16 cellular contexts compared by ENCODE assay signal in genomic region chr6:126086560-126086959, GRCh38.
DNase-seq lines count a peak whose midpoint lies in the region; ATAC-seq, FAIRE-seq and TF ChIP-seq lines count a peak whose summit lies in the region.
"Had no signal": no experiment of that assay in that cellular context is flagged by ENCODE, and none has a peak within 500 bp of the region (broad histone marks: within the 10 kb centered on the region; RNA-seq: fewer than 3 reads in every experiment).

No MANE protein-coding gene starts in this region.

- H3K4me3 Mint-ChIP-seq in CD4-positive, alpha-beta memory T cell = no peak overlapping the region
- no peak overlapping the region for H3K4me3 Mint-ChIP-seq in stimulated activated naive CD8-positive, alpha-beta T cell treated with anti-CD3 and anti-CD28 coated beads, Interleukin-15, amount 100 ng/mL, for 72 hours
- H3K4me3 Mint-ChIP-seq: CD8-positive, alpha-beta T cell; T-helper 1 cell treated with Interleukin-12 subunit alpha and Interleukin-12 subunit beta and Interleukin-4 antibody, amounts not matched to agents 30 μg/mL and 1 μg/mL, for 36 hours had no signal

- no peak overlapping the region for H3K9ac ChIP-seq in K562 (ENCODE audit: insufficient read depth in 1 of 2, low read depth in 2 of 2, low read length in 2 of 2)

- H3K36me3 ChIP-seq in K562 (ENCODE audit: control insufficient read depth, insufficient read depth, low read length) = no peaks in the 10 kb centered on the region
- no peaks in the 10 kb centered on the region for H3K36me3 ChIP-seq in CD4-positive, alpha-beta memory T cell (ENCODE audit: insufficient read depth, low read length)

- no peak overlapping the region for H3K27ac ChIP-seq in K562 (ENCODE audit: extremely low read depth, low read depth, low read length)
- H3K27ac ChIP-seq in CD4-positive, alpha-beta memory T cell (ENCODE audit: low read depth, low read length) = no peak overlapping the region
- H3K27ac ChIP-seq: body of pancreas, testis had no signal

- no peak for TF ChIP-seq RAD21 in K562 (CRISPR knock-in tag; conservative IDR thresholded peaks at IDR 0.05 in 1 of 2, IDR thresholded peaks at IDR 0.05 in 1 of 2)

- FAIRE-seq in K562 (lab: Jason Lieb, UNC) = no peak

- WGBS in K562 (ENCODE audit: insufficient coverage, low coverage, missing lambda C conversion rate) = 64% methylated on average over 3 of the region's 3 CpGs

- peak overlapping the region in 1 of 7 donors; percentile 23 for H3K27ac Mint-ChIP-seq in CD4-positive, alpha-beta memory T cell
- peak overlapping the region in 1 of 2 donors; percentile 1 for H3K27ac Mint-ChIP-seq in stimulated activated naive CD8-positive, alpha-beta T cell treated with anti-CD3 and anti-CD28 coated beads, Interleukin-15, amount 100 ng/mL, for 72 hours
- H3K27ac Mint-ChIP-seq: CD8-positive, alpha-beta T cell; T-helper 1 cell treated with Interleukin-12 subunit alpha and Interleukin-12 subunit beta and Interleukin-4 antibody, amounts not matched to agents 30 μg/mL and 1 μg/mL, for 36 hours had no signal

- H4K20me1 ChIP-seq in K562 (replicated peaks; ENCODE audit: control insufficient read depth, insufficient read depth, low read length) = no peaks in the 10 kb centered on the region

- TF ChIP-seq CTCF in K562 (IDR thresholded peaks at IDR 0.05 in 2 of 3, conservative IDR thresholded peaks at IDR 0.05 in 1 of 3; ENCODE audit: insufficient read depth in 2 of 3, low read depth in 1 of 3, low read length in 3 of 3) = no peak
- TF ChIP-seq CTCF in omental fat pad (IDR thresholded peaks at IDR 0.05) = no peak

- TF ChIP-seq POLR2A in K562 (conservative IDR thresholded peaks at IDR 0.05) = no peak

- TF ChIP-seq EP300 in K562 (IDR thresholded peaks at IDR 0.05; ENCODE audit: low read length) = no peak

- peaks cover 0 to 5% (median 3%) of the 10 kb centered on the region in 4 donors for H3K4me1 Mint-ChIP-seq in CD4-positive, alpha-beta memory T cell
- H3K4me1 Mint-ChIP-seq in stimulated activated naive CD8-positive, alpha-beta T cell treated with anti-CD3 and anti-CD28 coated beads, Interleukin-15, amount 100 ng/mL, for 72 hours = peaks cover 10% of the 10 kb centered on the region

- no peaks in the 10 kb centered on the region for H3K9me3 ChIP-seq in K562 (replicated peaks; ENCODE audit: control insufficient read depth, insufficient read depth, low read depth, low read length)
- H3K9me3 ChIP-seq in CD4-positive, alpha-beta memory T cell (ENCODE audit: control insufficient read depth in 1 of 2, low read length in 2 of 2) = no peaks in the 10 kb centered on the region
- H3K9me3 ChIP-seq: body of pancreas, testis had no signal

- BruUV-seq in K562 (replicated peaks; lab: Mats Ljungman, UMichigan) = no TSS peak

- DNase-seq in K562 (ENCODE audit: extremely low read depth in 1 of 4, low spot score in 3 of 4) (no peak), omental fat pad (ENCODE audit: low spot score) (no peak)
- DNase-seq in CD4-positive, alpha-beta memory T cell = no peak
- no peak for DNase-seq in activated effector memory CD4-positive, alpha-beta T cell treated with anti-CD3 and anti-CD28 coated beads, Interleukin-2, amount 50 U/mL, for 16 hours
- no peak for DNase-seq in stimulated activated naive CD8-positive, alpha-beta T cell treated with anti-CD3 and anti-CD28 coated beads, Interleukin-15, amount 100 ng/mL, for 72 hours
- DNase-seq: activated CD8-positive, alpha-beta memory T cell treated with anti-CD3 and anti-CD28 coated beads, Interleukin-2, amount 50 U/mL, for 48 hours; body of pancreas; CD8-positive, alpha-beta T cell; H7; hypothalamus; NCI-H187; testis had no signal

- no peaks in the 10 kb centered on the region for H3K9me1 ChIP-seq in K562 (ENCODE audit: control insufficient read depth, insufficient read depth, low read length)

- no peaks in the 10 kb centered on the region for H3K27me3 ChIP-seq in K562 (ENCODE audit: control insufficient read depth in 2 of 2, insufficient read depth in 2 of 2, low read length in 2 of 2)
- no peaks in the 10 kb centered on the region for H3K27me3 ChIP-seq in CD4-positive, alpha-beta memory T cell (ENCODE audit: insufficient read depth, low read length)
- H3K27me3 ChIP-seq: body of pancreas, testis had no signal

- POLR2A ChIA-PET in K562 (lab: Yijun Ruan, JAX) = no interaction called here
- POLR2A ChIA-PET in CD4-positive, alpha-beta memory T cell (lab: Charles Lee; ENCODE audit: partially characterized antibody) = no interaction called here

- no peak overlapping the region for H3K4me3 ChIP-seq in K562
- H3K4me3 ChIP-seq in CD4-positive, alpha-beta memory T cell (ENCODE audit: low read length in 2 of 2) = no peak overlapping the region
- H3K4me3 ChIP-seq: body of pancreas, testis had no signal

- ATAC-seq in GM18867 (IDR thresholded peaks at IDR 0.05; ENCODE audit: unreplicated experiment) (peak; percentile 85), GM21737 (IDR thresholded peaks at IDR 0.05; ENCODE audit: unreplicated experiment) (peak; percentile 70), HG03457 (IDR thresholded peaks at IDR 0.05; ENCODE audit: unreplicated experiment) (peak; percentile 70), K562 (no peak), omental fat pad (ENCODE audit: low FRiP score) (no peak)
- no peak for ATAC-seq in stimulated activated naive CD8-positive, alpha-beta T cell treated with anti-CD3 and anti-CD28 coated beads, Interleukin-15, amount 100 ng/mL, for 72 hours
- ATAC-seq: body of pancreas; CD8-positive, alpha-beta T cell had no signal

- no peaks in the 10 kb centered on the region; a peak in 2 of 5 replicates for H3K4me1 ChIP-seq in K562 (replicated peaks in 1 of 2; ENCODE audit: control insufficient read depth in 2 of 2, insufficient read depth in 2 of 2, low read length in 2 of 2)
- no peaks in the 10 kb centered on the region for H3K4me1 ChIP-seq in CD4-positive, alpha-beta memory T cell (ENCODE audit: insufficient read depth, low read length)
- H3K4me1 ChIP-seq: body of pancreas, testis had no signal

- H3K36me3 Mint-ChIP-seq in CD4-positive, alpha-beta memory T cell = peaks cover 6 to 18% of the 10 kb centered on the region in 2 donors

- peaks cover 0 to 5% (median 0%) of the 10 kb centered on the region in 8 donors for H3K9me3 Mint-ChIP-seq in CD4-positive, alpha-beta memory T cell
- H3K9me3 Mint-ChIP-seq in stimulated activated naive CD8-positive, alpha-beta T cell treated with anti-CD3 and anti-CD28 coated beads, Interleukin-15, amount 100 ng/mL, for 72 hours = no peaks in the 10 kb centered on the region
- H3K9me3 Mint-ChIP-seq: T-helper 1 cell treated with Interleukin-12 subunit alpha and Interleukin-12 subunit beta and Interleukin-4 antibody, amounts not matched to agents 30 μg/mL and 1 μg/mL, for 36 hours had no signal

- H3K4me2 ChIP-seq in K562 (ENCODE audit: insufficient read depth, low read length) = no peak overlapping the region

- intact Hi-C loops in K562 (cut with micrococcal nuclease) = no loop called here
- intact Hi-C loops in CD4-positive, alpha-beta memory T cell (cut with micrococcal nuclease) = no loop called here

- CTCF ChIA-PET in K562 (lab: Yijun Ruan, JAX; ENCODE audit: low intra/inter-chr PET ratio) = no interaction called here
- CTCF ChIA-PET in CD4-positive, alpha-beta memory T cell (lab: Charles Lee; ENCODE audit: partially characterized antibody) = no interaction called here

- H3K27me3 Mint-ChIP-seq in CD4-positive, alpha-beta memory T cell = no peaks in the 10 kb centered on the region
- H3K27me3 Mint-ChIP-seq in stimulated activated naive CD8-positive, alpha-beta T cell treated with anti-CD3 and anti-CD28 coated beads, Interleukin-15, amount 100 ng/mL, for 72 hours = no peaks in the 10 kb centered on the region

- H2AFZ ChIP-seq in K562 (ENCODE audit: low read depth, low read length) = no peak overlapping the region

- no peaks in the 10 kb centered on the region for H3K79me2 ChIP-seq in K562 (ENCODE audit: control insufficient read depth, insufficient read depth, low read length)

- in situ Hi-C loops in K562 (cut with MboI) = no loop called here

TF ChIP-seq in K562, 482 proteins besides CTCF, POLR2A, EP300 and RAD21 (continues in another document):
- TF ChIP-seq CUX1 (CRISPR knock-in tag; IDR thresholded peaks at IDR 0.05) = no peak
- peak; percentile 42 for TF ChIP-seq CBFA2T2 (conservative IDR thresholded peaks at IDR 0.05)
- no peak for TF ChIP-seq BRD4 (IDR thresholded peaks at IDR 0.05)
- TF ChIP-seq TRIM28 (IDR thresholded peaks at IDR 0.05) = no peak
- TF ChIP-seq RHOXF2B (CRISPR knock-in tag; conservative IDR thresholded peaks at IDR 0.05) = no peak
- no peak for TF ChIP-seq ZNF24 (IDR thresholded peaks at IDR 0.05)
- TF ChIP-seq MTA2 (IDR thresholded peaks at IDR 0.05; ENCODE audit: low read depth) = no peak

Comparison
In these comparisons a context has a peak if more than half of its experiments do, and no peak if none do; other contexts are left out.
1. ATAC-seq: peak in GM18867 (single experiment), GM21737 (single experiment) and HG03457 (single experiment); none in K562 (single experiment), stimulated activated naive CD8-positive, alpha-beta T cell treated with anti-CD3 and anti-CD28 coated beads, Interleukin-15, amount 100 ng/mL, for 72 hours (single experiment) and omental fat pad (single experiment).